16 cellular contexts compared by ENCODE assay signal in genomic region chr10:48740023-48740707, GRCh38.
"Had no signal": no experiment of that assay in that cellular context is flagged by ENCODE, and none has a peak within 500 bp of the region (broad histone marks: within the 10 kb centered on the region; RNA-seq: fewer than 3 reads in every experiment).

No MANE protein-coding gene starts in this region.

- H3K9me3 ChIP-seq: adrenal gland, esophagus squamous epithelium, stomach, testis had no signal

- H3K4me1 ChIP-seq: adrenal gland, esophagus squamous epithelium, stomach, testis had no signal

- ATAC-seq: activated naive CD4-positive, alpha-beta T cell treated with anti-CD3 and anti-CD28 coated beads, Interleukin-2, amount 50 U/mL, for 72 hours; naive thymus-derived CD8-positive, alpha-beta T cell had no signal

- H3K27ac Mint-ChIP-seq: activated naive CD4-positive, alpha-beta T cell treated with anti-CD3 and anti-CD28 coated beads, Interleukin-2, amount 50 U/mL, for 72 hours; activated T-helper 1 cell treated with anti-CD3 and anti-CD28 coated beads, Interleukin-12 subunit alpha, Interleukin-12 subunit beta, Interleukin-2, Interleukin-4 antibody, amounts not matched to agents 30 ng/mL and 10 ng/mL and 1 ng/mL, durations not matched to agents 14 hours and 24 hours and 36 hours; naive thymus-derived CD8-positive, alpha-beta T cell; type B pancreatic cell had no signal

- H3K4me1 Mint-ChIP-seq: naive thymus-derived CD8-positive, alpha-beta T cell had no signal

- H3K27me3 ChIP-seq: adrenal gland, testis had no signal

- H3K9me3 Mint-ChIP-seq: activated naive CD4-positive, alpha-beta T cell treated with anti-CD3 and anti-CD28 coated beads, Interleukin-2, amount 50 U/mL, for 72 hours; activated T-helper 1 cell treated with anti-CD3 and anti-CD28 coated beads, Interleukin-12 subunit alpha, Interleukin-12 subunit beta, Interleukin-2, Interleukin-4 antibody, amounts not matched to agents 30 ng/mL and 10 ng/mL and 1 ng/mL, durations not matched to agents 14 hours and 24 hours and 36 hours; naive thymus-derived CD8-positive, alpha-beta T cell; type B pancreatic cell had no signal

- DNase-seq: activated CD4-positive, alpha-beta T cell treated with anti-CD3 and anti-CD28 coated beads, Interleukin-2, amount 50 U/mL, for 4 hours; activated gamma-delta T cell treated with Interleukin-2 at 50 U/mL for 16 hours; activated T-cell treated with anti-CD3 and anti-CD28 coated beads for 4 hours; adrenal gland; effector CD8-positive, alpha-beta T cell; esophagus squamous epithelium; mesendoderm; naive thymus-derived CD8-positive, alpha-beta T cell; posterior cingulate gyrus; stomach; testis; WERI-Rb-1 had no signal

- H3K36me3 Mint-ChIP-seq: activated naive CD4-positive, alpha-beta T cell treated with anti-CD3 and anti-CD28 coated beads, Interleukin-2, amount 50 U/mL, for 72 hours; naive thymus-derived CD8-positive, alpha-beta T cell; type B pancreatic cell had no signal

- H3K27ac ChIP-seq: adrenal gland, esophagus squamous epithelium, skin epidermis, stomach, testis, WERI-Rb-1 had no signal

- H3K4me3 Mint-ChIP-seq: activated T-helper 1 cell treated with anti-CD3 and anti-CD28 coated beads, Interleukin-12 subunit alpha, Interleukin-12 subunit beta, Interleukin-2, Interleukin-4 antibody, amounts not matched to agents 30 ng/mL and 10 ng/mL and 1 ng/mL, durations not matched to agents 14 hours and 24 hours and 36 hours; naive thymus-derived CD8-positive, alpha-beta T cell; type B pancreatic cell had no signal

- H3K4me3 ChIP-seq: adrenal gland, esophagus squamous epithelium, skin epidermis, stomach, testis had no signal

- H3K36me3 ChIP-seq: adrenal gland, esophagus squamous epithelium, stomach, WERI-Rb-1 had no signal
